11 cellular contexts compared by ENCODE assay signal in the genomic region with DNA sequence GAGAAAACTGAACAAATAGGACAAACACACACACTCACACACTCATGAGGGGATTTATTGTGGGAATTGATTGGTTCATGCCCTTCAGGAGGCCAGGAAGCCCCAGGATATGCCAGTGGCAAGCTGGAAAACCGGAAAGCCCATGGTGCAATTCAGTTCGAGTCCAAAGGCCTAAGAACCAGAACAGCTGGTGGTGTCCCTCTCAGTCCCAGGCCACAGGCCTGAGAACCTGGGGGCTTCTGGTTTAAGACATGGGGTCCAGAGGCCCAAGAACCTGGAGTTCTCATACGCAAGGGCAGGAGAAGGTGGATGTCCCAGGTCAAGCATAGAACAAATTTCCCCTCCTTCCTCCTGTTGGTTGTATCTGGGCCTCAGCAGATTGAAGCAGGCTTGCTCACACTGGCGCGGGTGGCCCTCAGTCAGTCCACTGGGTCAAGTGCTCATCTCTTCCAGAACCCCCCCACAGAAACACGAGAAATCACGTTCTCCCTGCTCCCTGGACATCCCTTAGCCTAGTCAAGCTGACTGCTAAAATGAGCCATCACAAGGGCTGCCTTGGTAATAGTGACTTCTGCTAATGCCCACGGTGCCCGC. TPM values are rescaled to one million over a fixed set of nuclear protein-coding genes. Genes with fewer than 3 reads are reported as not detected.
DNase-seq lines count a peak whose midpoint lies in the region; ATAC-seq and TF ChIP-seq lines count a peak whose summit lies in the region.
"Had no signal": no experiment of that assay in that cellular context is flagged by ENCODE, and none has a peak within 500 bp of the region (broad histone marks: within the 10 kb centered on the region; RNA-seq: fewer than 3 reads in every experiment).

No MANE protein-coding gene starts in this region.

- peaks cover 7% of the 10 kb centered on the region for H3K4me1 ChIP-seq in skeletal muscle satellite cell (ENCODE audit: control insufficient read depth, insufficient read depth, low read length)

- no peaks in the 10 kb centered on the region for H3K9me3 Mint-ChIP-seq in T-helper 2 cell treated with Interferon-gamma antibody and Interleukin-4, amounts not matched to agents 5 μg/mL and 100 μg/mL, for 36 hours
- H3K9me3 Mint-ChIP-seq: activated naive CD4-positive, alpha-beta T cell treated with anti-CD3 and anti-CD28 coated beads, Interleukin-2, amount 50 U/mL, for 72 hours; WTC11 had no signal

- DNase-seq in T-helper 2 cell treated with Interferon-gamma antibody and Interleukin-4, amounts not matched to agents 5 μg/mL and 100 μg/mL, for 36 hours (ENCODE audit: low spot score), result no peak
- DNase-seq in T-helper 2 cell, result no peak
- no peak for DNase-seq in T-helper 17 cell
- no peak for DNase-seq in fibroblast of the aortic adventitia (ENCODE audit: low read depth)
- no peak for DNase-seq in putamen (ENCODE audit: low spot score)
- DNase-seq in erythroblast (lab: John Stamatoyannopoulos, UW), result no peak
- DNase-seq in NCI-H2081 treated with DMSO at 0.1 percent for 48 hours (lab: John Stamatoyannopoulos, UW), result no peak
- DNase-seq: islet precursor cell had no signal

- H3K27me3 ChIP-seq in skeletal muscle satellite cell (ENCODE audit: control insufficient read depth, insufficient read depth, low read length), result peaks cover 36% of the 10 kb centered on the region

- H3K27ac Mint-ChIP-seq in T-helper 2 cell treated with Interferon-gamma antibody and Interleukin-4, amounts not matched to agents 5 μg/mL and 100 μg/mL, for 36 hours, result no peak overlapping the region
- H3K27ac Mint-ChIP-seq in T-helper 17 cell, result peak overlapping the region; percentile 78
- H3K27ac Mint-ChIP-seq: WTC11 had no signal

- no peak for TF ChIP-seq CTCF in fibroblast of the aortic adventitia (IDR thresholded peaks at IDR 0.05; ENCODE audit: insufficient read depth, low read length)

- H3K4me3 ChIP-seq in fibroblast of the aortic adventitia (ENCODE audit: low read depth, low read length) (peak overlapping the region; percentile 52), skeletal muscle satellite cell (ENCODE audit: low read length) (peak overlapping the region; percentile 56)

- H3K36me3 Mint-ChIP-seq in T-helper 2 cell treated with Interferon-gamma antibody and Interleukin-4, amounts not matched to agents 5 μg/mL and 100 μg/mL, for 36 hours (ENCODE audit: low read depth), result no peaks in the 10 kb centered on the region
- no peaks in the 10 kb centered on the region for H3K36me3 Mint-ChIP-seq in T-helper 17 cell (ENCODE audit: low read depth)
- H3K36me3 Mint-ChIP-seq: activated naive CD4-positive, alpha-beta T cell treated with anti-CD3 and anti-CD28 coated beads, Interleukin-2, amount 50 U/mL, for 72 hours; WTC11 had no signal

- ATAC-seq in T-helper 17 cell, result no peak

- no peaks in the 10 kb centered on the region for H3K36me3 ChIP-seq in skeletal muscle satellite cell (ENCODE audit: insufficient read depth, low read length)

- no peak overlapping the region for H3K9ac ChIP-seq in skeletal muscle satellite cell (ENCODE audit: low read depth, low read length)

- peaks cover 40% of the 10 kb centered on the region for H3K27me3 Mint-ChIP-seq in T-helper 2 cell treated with Interferon-gamma antibody and Interleukin-4, amounts not matched to agents 5 μg/mL and 100 μg/mL, for 36 hours (ENCODE audit: low read depth)
- H3K27me3 Mint-ChIP-seq in T-helper 17 cell, result peaks cover 49% of the 10 kb centered on the region

- H3K4me1 Mint-ChIP-seq in T-helper 2 cell treated with Interferon-gamma antibody and Interleukin-4, amounts not matched to agents 5 μg/mL and 100 μg/mL, for 36 hours (ENCODE audit: low read depth), result peaks cover 6% of the 10 kb centered on the region
- peaks cover 25% of the 10 kb centered on the region for H3K4me1 Mint-ChIP-seq in T-helper 17 cell

- no peak for TF ChIP-seq POLR2A in erythroblast (IDR thresholded peaks at IDR 0.05; ENCODE audit: low read length)

- H3K4me2 ChIP-seq in skeletal muscle satellite cell (ENCODE audit: low read length), result peak overlapping the region; percentile 80

- peak overlapping the region; percentile 36 for H3K4me3 Mint-ChIP-seq in T-helper 2 cell treated with Interferon-gamma antibody and Interleukin-4, amounts not matched to agents 5 μg/mL and 100 μg/mL, for 36 hours
- peak overlapping the region; percentile 68 for H3K4me3 Mint-ChIP-seq in T-helper 17 cell
- H3K4me3 Mint-ChIP-seq: WTC11 had no signal

- H3K9me3 ChIP-seq in T-helper 17 cell (ENCODE audit: control insufficient read depth, low read length, poor library complexity, severe bottlenecking) (no peaks in the 10 kb centered on the region), skeletal muscle satellite cell (replicated peaks; ENCODE audit: low read length) (no peaks in the 10 kb centered on the region)

RNA-seq across cellular contexts. Expression of a gene that starts 50.1 kb away (rescaled TPM):
- total RNA-seq in T-helper 17 cell (1,000 to 10,000 TPM; 3,315 to 3,401 TPM), fibroblast of the aortic adventitia (ENCODE audit: low replicate concordance) (213 and 1,353 TPM in 2 replicates)
- total RNA-seq in skeletal muscle satellite cell (2012; rRNA removed), result 393 and 800 TPM in 2 replicates
